ENCODE assay signal across 10 cellular contexts in genomic region chr1:205714190-205714905, GRCh38. TPM values are rescaled to one million over a fixed set of nuclear protein-coding genes. Genes with fewer than 3 reads are reported as not detected.
DNase-seq lines count a peak whose midpoint lies in the region; ATAC-seq and TF ChIP-seq lines count a peak whose summit lies in the region.
"Had no signal": no experiment of that assay in that cellular context is flagged by ENCODE, and none has a peak within 500 bp of the region (broad histone marks: within the 10 kb centered on the region; RNA-seq: fewer than 3 reads in every experiment).

No MANE protein-coding gene starts in this region.

- H3K36me3 ChIP-seq in GM23338 (ENCODE audit: insufficient read depth) (peaks cover 28% of the 10 kb centered on the region; the same call in 1 of the 2 replicates), heart left ventricle (peaks cover 2 to 85% (median 48%) of the 10 kb centered on the region in 9 donors), esophagus muscularis mucosa (peaks cover 22 to 60% (median 46%) of the 10 kb centered on the region in 4 donors)
- H3K36me3 ChIP-seq: ovary had no signal

- peaks cover 52% of the 10 kb centered on the region for H3K4me1 ChIP-seq in GM23338 (ENCODE audit: insufficient read depth)
- H3K4me1 ChIP-seq in heart left ventricle: peaks cover 0 to 27% (median 6%) of the 10 kb centered on the region in 12 donors
- peaks cover 8 to 26% (median 15%) of the 10 kb centered on the region in 4 donors for H3K4me1 ChIP-seq in esophagus muscularis mucosa

- intact Hi-C loops in sciatic nerve (cut with DNase I): no loop called here
- intact Hi-C loops in heart left ventricle (cut with DNase I): loop anchor here in 5 of 10 donors (5.0 to 10.0 kb wide), 4 partner anchors 52 to 122 kb away; no protein-coding TSS in a partner anchor
- intact Hi-C loops in esophagus muscularis mucosa (cut with DNase I): no loop called here

- no peaks in the 10 kb centered on the region for H3K9me3 ChIP-seq in heart left ventricle
- no peaks in the 10 kb centered on the region for H3K9me3 ChIP-seq in esophagus muscularis mucosa
- H3K9me3 ChIP-seq: ovary had no signal

- H4K20me1 ChIP-seq in GM23338 (replicated peaks; ENCODE audit: insufficient read depth): peaks cover 7% of the 10 kb centered on the region; the same call in 1 of the 2 replicates

- DNase-seq in GM23338 (ENCODE audit: low spot score): no peak
- peak; percentile 58 for DNase-seq in fibroblast of mammary gland (ENCODE audit: low read depth)
- DNase-seq in sciatic nerve (ENCODE audit: low spot score): no peak
- DNase-seq in heart left ventricle: no peak
- DNase-seq in activated gamma-delta T cell (lab: John Stamatoyannopoulos, UW): no peak
- no peak for DNase-seq in esophagus muscularis mucosa (ENCODE audit: extremely low spot score)
- DNase-seq: NCI-H82 had no signal

- H3K4me1 Mint-ChIP-seq in GM23338: peaks cover 33% of the 10 kb centered on the region

- WGBS in heart left ventricle, 4 donors: 75 to 84% (median 82%) methylated on average over 5 of the region's 5 CpGs
- 73% methylated on average over 5 of the region's 5 CpGs for WGBS in esophagus muscularis mucosa

- H2AFZ ChIP-seq in GM23338: no peak overlapping the region

- no peak overlapping the region for H3K4me3 ChIP-seq in GM23338
- no peak overlapping the region for H3K4me3 ChIP-seq in fibroblast of mammary gland (ENCODE audit: control insufficient read depth, low read depth, low read length)
- H3K4me3 ChIP-seq in heart left ventricle: no peak overlapping the region
- H3K4me3 ChIP-seq in esophagus muscularis mucosa: no peak overlapping the region
- H3K4me3 ChIP-seq: ovary had no signal

- H3K27ac Mint-ChIP-seq in GM23338: peak overlapping the region; percentile 55

- peaks cover 40% of the 10 kb centered on the region for H3K36me3 Mint-ChIP-seq in GM23338 (ENCODE audit: low read depth)

- H3F3A ChIP-seq in GM23338 (replicated peaks; ENCODE audit: low read depth): peaks cover 8% of the 10 kb centered on the region

- no peak overlapping the region for H3K4me3 Mint-ChIP-seq in GM23338

- H3K27me3 ChIP-seq in GM23338 (ENCODE audit: insufficient read depth) (no peaks in the 10 kb centered on the region), heart left ventricle (no peaks in the 10 kb centered on the region), esophagus muscularis mucosa (no peaks in the 10 kb centered on the region)
- H3K27me3 ChIP-seq: ovary had no signal

- no peak for TF ChIP-seq EP300 in esophagus muscularis mucosa (IDR thresholded peaks at IDR 0.05)

- no peaks in the 10 kb centered on the region for H3K79me2 ChIP-seq in GM23338 (replicated peaks; ENCODE audit: insufficient read depth)

- ATAC-seq in GM23338: no peak
- peak; percentile 61 for ATAC-seq in sciatic nerve
- no peak for ATAC-seq in GM21576 (IDR thresholded peaks at IDR 0.05; ENCODE audit: unreplicated experiment)
- ATAC-seq in heart left ventricle: no peak

- H3K27ac ChIP-seq in GM23338 (ENCODE audit: low read depth): peak overlapping the region; percentile 57
- H3K27ac ChIP-seq in heart left ventricle: no peak overlapping the region
- H3K27ac ChIP-seq in esophagus muscularis mucosa (replicated peaks in 1 of 4): no peak overlapping the region
- H3K27ac ChIP-seq: ovary had no signal

- H3K9me2 ChIP-seq in GM23338 (ENCODE audit: insufficient read depth): no peaks in the 10 kb centered on the region

- no peaks in the 10 kb centered on the region for H3K9me3 Mint-ChIP-seq in GM23338

- no peak for TF ChIP-seq CTCF in GM23338 (conservative IDR thresholded peaks at IDR 0.05; ENCODE audit: low read depth in 2 of 2)
- no peak for TF ChIP-seq CTCF in fibroblast of mammary gland (conservative IDR thresholded peaks at IDR 0.05; ENCODE audit: control insufficient read depth, insufficient read depth, low read depth, low read length)
- TF ChIP-seq CTCF in heart left ventricle (IDR thresholded peaks at IDR 0.05): no peak
- TF ChIP-seq CTCF in esophagus muscularis mucosa (IDR thresholded peaks at IDR 0.05): no peak

- TF ChIP-seq POLR2A in heart left ventricle (IDR thresholded peaks at IDR 0.05) (no peak), esophagus muscularis mucosa (IDR thresholded peaks at IDR 0.05; ENCODE audit: low read depth) (no peak)

- H3K4me2 ChIP-seq in GM23338: no peak overlapping the region

- peaks cover 5% of the 10 kb centered on the region for H3K27me3 Mint-ChIP-seq in GM23338 (ENCODE audit: insufficient read depth, low read depth, poor library complexity)

TF ChIP-seq in GM23338, 12 proteins besides CTCF, POLR2A, EP300 and RAD21:
- TF ChIP-seq NANOG (IDR thresholded peaks at IDR 0.05; ENCODE audit: borderline replicate concordance) (no peak), STAT1 (IDR thresholded peaks at IDR 0.05; ENCODE audit: unreplicated experiment) (no peak), POLR2AphosphoS5 (IDR thresholded peaks at IDR 0.05; ENCODE audit: low read depth) (peak; percentile 29; the same call in 1 of the 2 replicates), CREB1 (CRISPR knock-in tag; IDR thresholded peaks at IDR 0.05; ENCODE audit: low read depth) (no peak)

TF ChIP-seq in PFSK-1, 5 proteins besides CTCF, POLR2A, EP300 and RAD21:
- TF ChIP-seq POLR2AphosphoS5 (IDR thresholded peaks at IDR 0.05; ENCODE audit: low read depth, low read length): peak; percentile 43
- no peak for TF ChIP-seq TAF1 (IDR thresholded peaks at IDR 0.05; ENCODE audit: borderline replicate concordance, insufficient read depth, low read length)

RNA-seq across cellular contexts. Expression of gene SLC45A3, which starts 34.0 kb away (rescaled TPM):
- 14.4 and 16.0 TPM in 2 replicates for total RNA-seq in GM23338 (2014; rRNA removed; shearing (Covaris generic))
- polyA plus RNA-seq in GM23338 (2016; fragmentation: Nextera tagmentation; extraction: Ambion mirVana) (4.6 and 4.7 TPM in 2 replicates), heart left ventricle (1 to 10 TPM; 2.6 to 3.3 TPM)
- polyA plus RNA-seq in PFSK-1 (2012; ENCODE audit: insufficient read length, low read depth): 5.4 TPM
- total RNA-seq in sciatic nerve (1.3 TPM), heart left ventricle (1 to 10 TPM; 1.2 to 6.1 (median 2.6) TPM), esophagus muscularis mucosa (1 to 10 TPM in 2 of 4 donors, under 1 TPM in 2; 0.86 to 1.7 (median 1.1) TPM)

RNA-seq across cellular contexts. Expression of gene NUCKS1, which starts 35.6 kb away (rescaled TPM):
- total RNA-seq in GM23338 (2014; rRNA removed; shearing (Covaris generic)): 296 and 307 TPM in 2 replicates
- polyA plus RNA-seq in GM23338 (2016; fragmentation: Nextera tagmentation; extraction: Ambion mirVana) (239 and 255 TPM in 2 replicates), heart left ventricle (10 to 100 TPM; 73.4 to 75.3 TPM)
- 76.6 TPM for polyA plus RNA-seq in PFSK-1 (2012; ENCODE audit: insufficient read length, low read depth)
- total RNA-seq in sciatic nerve (193 TPM), heart left ventricle (100 to 1,000 TPM in 8 of 9 donors, 10 to 100 TPM in 1; 83.8 to 240 (median 198) TPM), esophagus muscularis mucosa (100 to 1,000 TPM; 111 to 120 (median 116) TPM)
